ENCODE assay signal across 8 cellular contexts in genomic region chr15:78149068-78149804, GRCh38. TPM values are rescaled to one million over a fixed set of nuclear protein-coding genes. Genes with fewer than 3 reads are reported as not detected.
DNase-seq lines count a peak whose midpoint lies in the region; ATAC-seq and TF ChIP-seq lines count a peak whose summit lies in the region.

Gene IDH3A (plus strand): TSS chr15:78149362. CDS start chr15:78149404, 42 bp downstream.

- TF ChIP-seq RAD21 in Ishikawa (IDR thresholded peaks at IDR 0.05; ENCODE audit: low read depth) = no peak

- peaks cover 15% of the 10 kb centered on the region for H3K4me1 ChIP-seq in mucosa of descending colon (ENCODE audit: low read depth)

- H3K36me3 ChIP-seq in mucosa of descending colon (ENCODE audit: low read depth) = no peaks in the 10 kb centered on the region

- intact Hi-C loops in mucosa of descending colon (cut with DNase I, micrococcal nuclease) = no loop called here

- no peaks in the 10 kb centered on the region for H3K9me3 ChIP-seq in mucosa of descending colon

- ATAC-seq in GM21576 (IDR thresholded peaks at IDR 0.05; ENCODE audit: unreplicated experiment) = peak; percentile 76
- ATAC-seq in mucosa of descending colon = peak; percentile 99

- peak; percentile 42; the same call in 1 of the 2 replicates for TF ChIP-seq EP300 in Ishikawa (IDR thresholded peaks at IDR 0.05; ENCODE audit: borderline replicate concordance)

- DNase-seq in DMS153 (lab: John Stamatoyannopoulos, UW) (peak; percentile 69), OCI-M2 (lab: John Stamatoyannopoulos, UW; ENCODE audit: unreplicated experiment) (peak; percentile 43), activated T-cell treated with anti-CD3 and anti-CD28 coated beads for 4 hours (peak; percentile 100), epithelial cell of esophagus (ENCODE audit: low read depth) (peak; percentile 97), mucosa of descending colon (peak; percentile 100)
- peak; percentile 100 for DNase-seq in stimulated activated CD8-positive, alpha-beta memory T cell treated with anti-CD3 and anti-CD28 coated beads, Interleukin-4, amount 100 ng/mL, for 1 hour (ENCODE audit: low read depth in 2 of 2, low spot score in 1 of 2)

- peak within 1 kb of the TSS; percentile 70 for H3K4me3 ChIP-seq in epithelial cell of esophagus (ENCODE audit: low read length)
- peak within 1 kb of the TSS; percentile 71 for H3K4me3 ChIP-seq in mucosa of descending colon

- TF ChIP-seq CTCF in epithelial cell of esophagus (IDR thresholded peaks at IDR 0.05; ENCODE audit: insufficient read depth, low read depth, low read length, missing control alignments) (no peak), mucosa of descending colon (IDR thresholded peaks at IDR 0.05) (no peak)

TF ChIP-seq in Ishikawa, 13 proteins besides CTCF, POLR2A, EP300 and RAD21:
- no peak for TF ChIP-seq REST (IDR thresholded peaks at IDR 0.05; ENCODE audit: low read depth)
- TF ChIP-seq CREB1 (IDR thresholded peaks at IDR 0.05; ENCODE audit: low read depth) = no peak
- peak; percentile 65; the same call in 1 of the 2 replicates for TF ChIP-seq TAF1 (IDR thresholded peaks at IDR 0.05; ENCODE audit: low read depth)
- no peak for TF ChIP-seq TEAD4 (IDR thresholded peaks at IDR 0.05)
- no peak for TF ChIP-seq CEBPB (IDR thresholded peaks at IDR 0.05)
- TF ChIP-seq USF1 (IDR thresholded peaks at IDR 0.05) = peak; percentile 3; the same call in 1 of the 2 replicates
- peak; percentile 91 for TF ChIP-seq NFIC (IDR thresholded peaks at IDR 0.05)
- no peak; the same call in 1 of the 2 replicates for TF ChIP-seq ZBTB7A (IDR thresholded peaks at IDR 0.05; ENCODE audit: low read depth)
- no peak for TF ChIP-seq FOXM1 (IDR thresholded peaks at IDR 0.05; ENCODE audit: borderline replicate concordance, low read depth)
- TF ChIP-seq YY1 (IDR thresholded peaks at IDR 0.05; ENCODE audit: low read depth) = 0 out of 2 replicates have a peak, but pooled peaks have one; percentile 30
- TF ChIP-seq TCF12 (IDR thresholded peaks at IDR 0.05; ENCODE audit: low read depth) = peak; percentile 12; the same call in 1 of the 2 replicates
- TF ChIP-seq MAX (IDR thresholded peaks at IDR 0.05) = peak; percentile 54; the same call in 1 of the 2 replicates
- no peak; the same call in none of the 2 replicates for TF ChIP-seq EGR1 (IDR thresholded peaks at IDR 0.05)

RNA-seq across cellular contexts. Expression of gene IDH3A, which starts in this region (rescaled TPM):
- 100 to 1,000 TPM; 183 to 227 (median 207) TPM for total RNA-seq in mucosa of descending colon

Comparison
In these comparisons a context has a peak if more than half of its experiments do, and no peak if none do; other contexts are left out.
1. Peak in every context shown above with its lines: DNase-seq, ATAC-seq and H3K4me3 ChIP-seq.
2. DNase-seq: peak in every context shown above with its lines; median percentile 100 in activated T-cell treated with anti-CD3 and anti-CD28 coated beads for 4 hours; 100 in mucosa of descending colon; 100 in stimulated activated CD8-positive, alpha-beta memory T cell treated with anti-CD3 and anti-CD28 coated beads, Interleukin-4, amount 100 ng/mL, for 1 hour; 97 in epithelial cell of esophagus; 69 in DMS153; 43 in OCI-M2.